1 cellular context compared by ENCODE assay signal in the genomic region with DNA sequence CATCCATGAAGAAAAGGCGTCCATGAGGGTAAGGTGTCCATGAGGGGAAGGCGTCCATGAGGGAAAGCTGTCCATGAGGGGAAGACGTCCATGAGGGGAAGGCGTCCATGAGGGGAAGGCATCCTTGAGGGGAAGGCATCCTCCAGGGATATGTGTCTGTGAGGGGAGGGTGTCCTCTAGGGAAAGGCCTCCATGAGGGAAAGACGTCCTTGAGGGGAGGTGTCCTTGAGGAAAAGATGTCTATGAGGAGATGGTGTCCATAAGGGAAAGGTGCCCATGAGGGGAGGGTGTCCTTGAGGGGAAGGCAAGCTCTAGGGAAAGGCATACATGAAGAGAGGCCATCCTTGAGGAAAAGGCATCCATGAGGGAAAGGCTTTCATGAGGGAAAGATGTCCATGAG.
TF ChIP-seq lines count a peak whose summit lies in the region.

No MANE protein-coding gene starts in this region.

TF ChIP-seq in WTC11, 78 proteins besides CTCF, POLR2A, EP300 and RAD21 (continued from another document):
- TF ChIP-seq MXD4 (CRISPR knock-in tag; IDR thresholded peaks at IDR 0.05; ENCODE audit: borderline replicate concordance) (no peak), ZNF671 (CRISPR knock-in tag; IDR thresholded peaks at IDR 0.05) (no peak), RORB (CRISPR knock-in tag; IDR thresholded peaks at IDR 0.05) (no peak), CREM (CRISPR knock-in tag; IDR thresholded peaks at IDR 0.05) (no peak), ZNF121 (CRISPR knock-in tag; IDR thresholded peaks at IDR 0.05) (no peak), FOXP1 (CRISPR knock-in tag; IDR thresholded peaks at IDR 0.05; ENCODE audit: borderline replicate concordance) (no peak), ZBTB21 (CRISPR knock-in tag; IDR thresholded peaks at IDR 0.05; ENCODE audit: borderline replicate concordance) (no peak), EMX1 (CRISPR knock-in tag; IDR thresholded peaks at IDR 0.05) (no peak), ZNF232 (CRISPR knock-in tag; IDR thresholded peaks at IDR 0.05) (no peak), JUN (CRISPR knock-in tag; IDR thresholded peaks at IDR 0.05) (no peak)
- TF ChIP-seq, protein P1, sequence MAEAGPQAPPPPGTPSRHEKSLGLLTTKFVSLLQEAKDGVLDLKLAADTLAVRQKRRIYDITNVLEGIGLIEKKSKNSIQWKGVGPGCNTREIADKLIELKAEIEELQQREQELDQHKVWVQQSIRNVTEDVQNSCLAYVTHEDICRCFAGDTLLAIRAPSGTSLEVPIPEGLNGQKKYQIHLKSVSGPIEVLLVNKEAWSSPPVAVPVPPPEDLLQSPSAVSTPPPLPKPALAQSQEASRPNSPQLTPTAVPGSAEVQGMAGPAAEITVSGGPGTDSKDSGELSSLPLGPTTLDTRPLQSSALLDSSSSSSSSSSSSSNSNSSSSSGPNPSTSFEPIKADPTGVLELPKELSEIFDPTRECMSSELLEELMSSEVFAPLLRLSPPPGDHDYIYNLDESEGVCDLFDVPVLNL (CRISPR knock-in tag; IDR thresholded peaks at IDR 0.05; ENCODE audit: borderline replicate concordance, low read depth) = no peak
- TF ChIP-seq, protein P2, sequence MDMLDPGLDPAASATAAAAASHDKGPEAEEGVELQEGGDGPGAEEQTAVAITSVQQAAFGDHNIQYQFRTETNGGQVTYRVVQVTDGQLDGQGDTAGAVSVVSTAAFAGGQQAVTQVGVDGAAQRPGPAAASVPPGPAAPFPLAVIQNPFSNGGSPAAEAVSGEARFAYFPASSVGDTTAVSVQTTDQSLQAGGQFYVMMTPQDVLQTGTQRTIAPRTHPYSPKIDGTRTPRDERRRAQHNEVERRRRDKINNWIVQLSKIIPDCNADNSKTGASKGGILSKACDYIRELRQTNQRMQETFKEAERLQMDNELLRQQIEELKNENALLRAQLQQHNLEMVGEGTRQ (CRISPR knock-in tag; IDR thresholded peaks at IDR 0.05) = no peak
- TF ChIP-seq, protein P3, sequence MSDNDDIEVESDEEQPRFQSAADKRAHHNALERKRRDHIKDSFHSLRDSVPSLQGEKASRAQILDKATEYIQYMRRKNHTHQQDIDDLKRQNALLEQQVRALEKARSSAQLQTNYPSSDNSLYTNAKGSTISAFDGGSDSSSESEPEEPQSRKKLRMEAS (CRISPR knock-in tag; IDR thresholded peaks at IDR 0.05) = no peak
